ENCODE assay signal across 17 cellular contexts in genomic region chr14:105601360-105602242, GRCh38.
DNase-seq lines count a peak whose midpoint lies in the region; ATAC-seq and TF ChIP-seq lines count a peak whose summit lies in the region.
"Had no signal": no experiment of that assay in that cellular context is flagged by ENCODE, and none has a peak within 500 bp of the region (broad histone marks: within the 10 kb centered on the region; RNA-seq: fewer than 3 reads in every experiment).

No MANE protein-coding gene starts in this region.

- no peak for TF ChIP-seq POLR2A in tibial nerve (IDR thresholded peaks at IDR 0.05)

- no peak for ATAC-seq in HG03469 (IDR thresholded peaks at IDR 0.05; ENCODE audit: unreplicated experiment)
- ATAC-seq: CD8-positive, alpha-beta T cell had no signal

- H3K4me1 Mint-ChIP-seq in osteocyte (ENCODE audit: unreplicated experiment): no peaks in the 10 kb centered on the region

- DNase-seq in GM10266 (ENCODE audit: extremely low spot score): peak; percentile 18
- DNase-seq in epidermal melanocyte (ENCODE audit: insufficient read length, low spot score): peak; percentile 12
- peak; percentile 83 for DNase-seq in osteocyte (ENCODE audit: extremely low spot score, unreplicated experiment)
- no peak for DNase-seq in tibial nerve (ENCODE audit: low spot score in 2 of 2)
- no peak for DNase-seq in NCI-H526 (lab: John Stamatoyannopoulos, UW)
- DNase-seq: ACHN; CD8-positive, alpha-beta T cell; GF-D8; MG63; NCI-H1092 treated with DMSO at 0.1 percent for 48 hours; NCI-H187; NCI-H446; NCI-H774 had no signal

- no peak overlapping the region for H3K4me3 ChIP-seq in tibial nerve
- H3K4me3 ChIP-seq: MG63 had no signal

- H3K27me3 Mint-ChIP-seq in osteocyte (ENCODE audit: unreplicated experiment): no peaks in the 10 kb centered on the region
- H3K27me3 Mint-ChIP-seq: B cell had no signal

- H3K36me3 Mint-ChIP-seq in osteocyte (ENCODE audit: unreplicated experiment): no peaks in the 10 kb centered on the region
- H3K36me3 Mint-ChIP-seq: CD8-positive, alpha-beta T cell had no signal

- no peaks in the 10 kb centered on the region for H3K27me3 ChIP-seq in tibial nerve
- H3K27me3 ChIP-seq: MG63 had no signal

- 85 to 89% methylated on average over 19 to 20 of the region's 20 CpGs for WGBS in tibial nerve, 2 donors

- peaks cover 11% of the 10 kb centered on the region for H3K9me3 Mint-ChIP-seq in osteocyte (ENCODE audit: unreplicated experiment)
- H3K9me3 Mint-ChIP-seq: CD8-positive, alpha-beta T cell had no signal

- H3K27ac Mint-ChIP-seq in osteocyte (ENCODE audit: unreplicated experiment): no peak overlapping the region
- H3K27ac Mint-ChIP-seq: CD8-positive, alpha-beta T cell had no signal

- H3K36me3 ChIP-seq in tibial nerve: no peaks in the 10 kb centered on the region
- H3K36me3 ChIP-seq: MG63 had no signal

- no peak overlapping the region for H3K4me3 Mint-ChIP-seq in osteocyte (ENCODE audit: unreplicated experiment)
- H3K4me3 Mint-ChIP-seq: B cell; CD8-positive, alpha-beta T cell had no signal

- TF ChIP-seq CTCF in C4-2B (conservative IDR thresholded peaks at IDR 0.05): no peak
- TF ChIP-seq CTCF in GM10266 (IDR thresholded peaks at IDR 0.05; ENCODE audit: control insufficient read depth, insufficient read depth, low read depth, missing control alignments): no peak
- no peak for TF ChIP-seq CTCF in osteocyte (IDR thresholded peaks at IDR 0.05)
- no peak for TF ChIP-seq CTCF in tibial nerve (IDR thresholded peaks at IDR 0.05)

- peaks cover 0 to 21% (median 0%) of the 10 kb centered on the region in 4 donors for H3K9me3 ChIP-seq in tibial nerve
- H3K9me3 ChIP-seq: MG63 had no signal

- peak overlapping the region; percentile 86 for H3K27ac ChIP-seq in C4-2B
- no peak overlapping the region for H3K27ac ChIP-seq in tibial nerve
- H3K27ac ChIP-seq: KMS-11 had no signal

- TF ChIP-seq EP300 in tibial nerve (IDR thresholded peaks at IDR 0.05): no peak

- no peaks in the 10 kb centered on the region for H3K4me1 ChIP-seq in tibial nerve

Comparison
In these comparisons a context has a peak if more than half of its experiments do, and no peak if none do; other contexts are left out.
1. DNase-seq: peak in GM10266 (single experiment), epidermal melanocyte (single experiment) and osteocyte (single experiment); none in tibial nerve (0 of 2) and NCI-H526 (0 of 2).